22 cellular contexts compared by ENCODE assay signal in the genomic region with DNA sequence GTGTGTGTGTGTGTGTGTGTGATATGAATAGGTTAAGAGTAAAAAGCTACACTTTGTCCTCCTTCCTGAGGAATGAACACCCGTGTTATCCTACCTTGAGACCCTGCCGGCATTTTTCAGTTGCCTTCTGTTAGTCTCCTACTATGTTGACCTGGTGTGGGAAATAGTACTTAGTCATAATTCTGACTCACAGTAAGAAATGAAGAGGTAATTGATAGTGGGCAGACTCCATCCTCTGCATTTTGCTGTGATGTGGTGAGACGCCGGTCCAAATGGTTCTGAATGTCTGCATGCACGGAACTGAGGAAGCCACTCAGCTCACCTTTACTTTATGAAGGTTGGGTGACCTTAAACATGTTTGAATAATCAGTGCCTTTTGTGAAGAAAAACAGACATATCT. TPM values are rescaled to one million over a fixed set of nuclear protein-coding genes. Genes with fewer than 3 reads are reported as not detected.
DNase-seq lines count a peak whose midpoint lies in the region; ATAC-seq and TF ChIP-seq lines count a peak whose summit lies in the region.
"Had no signal": no experiment of that assay in that cellular context is flagged by ENCODE, and none has a peak within 500 bp of the region (broad histone marks: within the 10 kb centered on the region; RNA-seq: fewer than 3 reads in every experiment).

No MANE protein-coding gene starts in this region.

- ATAC-seq in effector memory CD8-positive, alpha-beta T cell (replicated peaks): no peak
- ATAC-seq in Right ventricle myocardium inferior: no peak
- ATAC-seq in HG03469 (IDR thresholded peaks at IDR 0.05; ENCODE audit: unreplicated experiment): no peak
- ATAC-seq: left cardiac atrium had no signal

- TF ChIP-seq CTCF in VCaP (conservative IDR thresholded peaks at IDR 0.05): no peak

- H3K4me3 Mint-ChIP-seq in effector memory CD8-positive, alpha-beta T cell: peak overlapping the region in 1 of 2 donors; percentile 10
- H3K4me3 Mint-ChIP-seq: CD4-positive, alpha-beta memory T cell had no signal

- H3K9me3 Mint-ChIP-seq in effector memory CD8-positive, alpha-beta T cell: no peaks in the 10 kb centered on the region
- H3K9me3 Mint-ChIP-seq: CD4-positive, alpha-beta memory T cell had no signal

- peak overlapping the region; percentile 83 for H3K27ac ChIP-seq in VCaP
- H3K27ac ChIP-seq: SJSA1 had no signal

- H3K36me3 Mint-ChIP-seq in effector memory CD8-positive, alpha-beta T cell (ENCODE audit: insufficient read depth): peaks cover 2% of the 10 kb centered on the region

- no peaks in the 10 kb centered on the region for H3K27me3 Mint-ChIP-seq in effector memory CD8-positive, alpha-beta T cell
- H3K27me3 Mint-ChIP-seq: CD4-positive, alpha-beta memory T cell had no signal

- peak; percentile 10 to 19 for DNase-seq in activated CD4-positive, alpha-beta T cell treated with anti-CD3 and anti-CD28 coated beads, Interleukin-2, amount 50 U/mL, for 4 hours
- no peak for DNase-seq in activated CD4-positive, alpha-beta T cell treated with anti-CD3 and anti-CD28 coated beads, Interleukin-2, amount 50 U/mL, for 1 hour
- peak; percentile 27 for DNase-seq in ELR (ENCODE audit: low read depth)
- peak; percentile 6 for DNase-seq in iris pigment epithelial cell (ENCODE audit: low read depth)
- DNase-seq in effector memory CD8-positive, alpha-beta T cell: no peak
- no peak for DNase-seq in Right ventricle myocardium inferior (ENCODE audit: missing footprints)
- DNase-seq: caudate nucleus; CD4-positive, alpha-beta memory T cell; effector memory CD4-positive, alpha-beta T cell; EL; hypothalamus; KBM-7; left cardiac atrium; midbrain; NCI-H1092 treated with DMSO at 0.1 percent for 48 hours; NCI-H2081 treated with DMSO at 0.1 percent for 48 hours; NCI-H524 treated with DMSO at 0.1 percent for 48 hours; retina; substantia nigra had no signal

- peak overlapping the region in 1 of 2 donors; percentile 41 for H3K27ac Mint-ChIP-seq in effector memory CD8-positive, alpha-beta T cell

- H3K4me1 Mint-ChIP-seq in effector memory CD8-positive, alpha-beta T cell (ENCODE audit: low read depth in 2 of 2): peaks cover 0 to 7% of the 10 kb centered on the region in 2 donors

- intact Hi-C loops in Right ventricle myocardium inferior (cut with DNase I): no loop called here

RNA-seq across cellular contexts. Expression of gene CD101, which starts 12.6 kb away (rescaled TPM):
- 0.38 TPM for total RNA-seq in Right ventricle myocardium inferior

RNA-seq across cellular contexts. Expression of gene TTF2, which starts 45.9 kb away (rescaled TPM):
- 7.8 TPM for total RNA-seq in Right ventricle myocardium inferior

Comparison
In these comparisons a context has a peak if more than half of its experiments do, and no peak if none do; other contexts are left out.
1. DNase-seq: peak in activated CD4-positive, alpha-beta T cell treated with anti-CD3 and anti-CD28 coated beads, Interleukin-2, amount 50 U/mL, for 4 hours (2 of 2), ELR (single experiment) and iris pigment epithelial cell (single experiment); none in activated CD4-positive, alpha-beta T cell treated with anti-CD3 and anti-CD28 coated beads, Interleukin-2, amount 50 U/mL, for 1 hour (single experiment), effector memory CD8-positive, alpha-beta T cell (0 of 3) and Right ventricle myocardium inferior (single experiment).